18 cellular contexts compared by ENCODE assay signal in the genomic region with DNA sequence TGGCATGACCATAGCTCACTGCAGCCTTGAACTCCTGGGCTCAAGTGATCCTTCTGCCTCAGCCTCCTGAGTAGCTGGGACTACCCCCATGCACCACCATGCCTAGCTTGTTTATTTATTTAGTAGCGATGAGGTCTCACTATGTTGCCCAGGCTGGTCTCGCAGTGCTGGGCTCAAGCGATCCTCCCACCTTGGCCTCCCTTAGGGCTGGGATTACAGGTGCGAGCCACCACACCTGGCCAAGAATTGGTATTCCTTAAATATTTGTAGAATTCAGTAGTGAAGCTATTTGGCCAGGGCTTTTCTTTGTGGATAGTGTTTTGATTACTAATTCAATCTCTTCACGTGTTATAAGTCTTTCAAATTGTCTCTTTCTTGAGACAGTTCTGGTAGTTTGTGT. TPM values are rescaled to one million over a fixed set of nuclear protein-coding genes. Genes with fewer than 3 reads are reported as not detected.
DNase-seq lines count a peak whose midpoint lies in the region; ATAC-seq and TF ChIP-seq lines count a peak whose summit lies in the region.
"Had no signal": no experiment of that assay in that cellular context is flagged by ENCODE, and none has a peak within 500 bp of the region (broad histone marks: within the 10 kb centered on the region; RNA-seq: fewer than 3 reads in every experiment).

No MANE protein-coding gene starts in this region.

- no peaks in the 10 kb centered on the region for H3K4me1 ChIP-seq in breast epithelium
- H3K4me1 ChIP-seq in Panc1 (ENCODE audit: control insufficient read depth, insufficient read depth, low read length): peaks cover 78% of the 10 kb centered on the region

- peaks cover 16% of the 10 kb centered on the region for H3K36me3 Mint-ChIP-seq in MCF 10A (ENCODE audit: insufficient read depth, unreplicated experiment)
- peaks cover 3% of the 10 kb centered on the region for H3K36me3 Mint-ChIP-seq in effector memory CD8-positive, alpha-beta T cell (ENCODE audit: insufficient read depth)
- peaks cover 6% of the 10 kb centered on the region for H3K36me3 Mint-ChIP-seq in stimulated activated memory B cell treated with anti-CD40 and anti-IgM and Interleukin-4, amounts not matched to agents 10 μg/mL and 1 μg/mL and 100 μg/mL, for 72 hours

- BruUV-seq in MCF 10A (replicated peaks; lab: Mats Ljungman, UMichigan) (no TSS peak), Panc1 (replicated peaks; lab: Mats Ljungman, UMichigan) (no TSS peak)

- no peaks in the 10 kb centered on the region for H3K27me3 Mint-ChIP-seq in MCF 10A (ENCODE audit: insufficient read depth, unreplicated experiment)
- no peaks in the 10 kb centered on the region for H3K27me3 Mint-ChIP-seq in effector memory CD8-positive, alpha-beta T cell
- H3K27me3 Mint-ChIP-seq in stimulated activated memory B cell treated with anti-CD40 and anti-IgM and Interleukin-4, amounts not matched to agents 10 μg/mL and 1 μg/mL and 100 μg/mL, for 72 hours: no peaks in the 10 kb centered on the region

- H3K9me3 ChIP-seq in breast epithelium (no peaks in the 10 kb centered on the region), Panc1 (ENCODE audit: control insufficient read depth, insufficient read depth, low read depth, low read length) (no peaks in the 10 kb centered on the region)
- H3K9me3 ChIP-seq: BLaER1, Caco-2 had no signal

- no peak overlapping the region for H3K27ac ChIP-seq in breast epithelium
- peak overlapping the region; percentile 57; the same call in 1 of the 2 replicates for H3K27ac ChIP-seq in Panc1 (ENCODE audit: low read length)
- H3K27ac ChIP-seq: BLaER1 had no signal

- intact Hi-C loops in MCF 10A (cut with micrococcal nuclease) (loop anchor here (5.0 kb wide), 1 partner anchor 90 kb away; a partner anchor contains a TSS), breast epithelium (cut with DNase I; ENCODE audit: low total_unique reads) (no loop called here), Panc1 (cut with micrococcal nuclease; ENCODE audit: unreplicated experiment) (no loop called here)

- TF ChIP-seq POLR2A in breast epithelium (IDR thresholded peaks at IDR 0.05): no peak

- TF ChIP-seq CTCF in MCF 10A (IDR thresholded peaks at IDR 0.05; ENCODE audit: unreplicated experiment): no peak
- TF ChIP-seq CTCF in breast epithelium (IDR thresholded peaks at IDR 0.05): no peak
- TF ChIP-seq CTCF in Panc1 (IDR thresholded peaks at IDR 0.05): no peak

- in situ Hi-C loops in Panc1 (cut with HindIII; ENCODE audit: low pct_unique_long_range_greater_than_20kb, low sequenced_read_pairs): no loop called here

- CTCF ChIA-PET in MCF 10A (lab: Yijun Ruan, JAX): interaction anchor here (1.0 to 7.0 kb wide), 3 partner anchors 16 to 138 kb away, joined by 3 to 83 read pairs (median 3); a partner anchor contains a TSS
- CTCF ChIA-PET in Panc1 (lab: Charles Lee): no interaction called here

- peaks cover 52% of the 10 kb centered on the region for H3K4me1 Mint-ChIP-seq in MCF 10A (ENCODE audit: insufficient read depth, unreplicated experiment)
- H3K4me1 Mint-ChIP-seq in effector memory CD8-positive, alpha-beta T cell (ENCODE audit: low read depth in 2 of 2): peaks cover 44 to 47% of the 10 kb centered on the region in 2 donors
- H3K4me1 Mint-ChIP-seq in stimulated activated memory B cell treated with anti-CD40 and anti-IgM and Interleukin-4, amounts not matched to agents 10 μg/mL and 1 μg/mL and 100 μg/mL, for 72 hours: peaks cover 85% of the 10 kb centered on the region

- ATAC-seq in Panc1 (no peak), GM18868 (IDR thresholded peaks at IDR 0.05; ENCODE audit: unreplicated experiment) (no peak)
- no peak for ATAC-seq in effector memory CD8-positive, alpha-beta T cell (replicated peaks)
- ATAC-seq in stimulated activated memory B cell treated with anti-CD40 and anti-IgM and Interleukin-4, amounts not matched to agents 10 μg/mL and 1 μg/mL and 100 μg/mL, for 72 hours: no peak
- ATAC-seq: HCT116 had no signal

- no peaks in the 10 kb centered on the region for H3K9me3 Mint-ChIP-seq in MCF 10A (ENCODE audit: unreplicated experiment)
- no peaks in the 10 kb centered on the region for H3K9me3 Mint-ChIP-seq in effector memory CD8-positive, alpha-beta T cell
- H3K9me3 Mint-ChIP-seq in stimulated activated memory B cell treated with anti-CD40 and anti-IgM and Interleukin-4, amounts not matched to agents 10 μg/mL and 1 μg/mL and 100 μg/mL, for 72 hours: no peaks in the 10 kb centered on the region

- no peaks in the 10 kb centered on the region for H3K36me3 ChIP-seq in breast epithelium
- no peaks in the 10 kb centered on the region for H3K36me3 ChIP-seq in Panc1 (ENCODE audit: control insufficient read depth, insufficient read depth, low read length)

- H3K27me3 ChIP-seq in breast epithelium: no peaks in the 10 kb centered on the region
- H3K27me3 ChIP-seq in Panc1 (ENCODE audit: control insufficient read depth, insufficient read depth, low read length): no peaks in the 10 kb centered on the region
- H3K27me3 ChIP-seq: BLaER1 had no signal

- H3K27ac Mint-ChIP-seq in MCF 10A (ENCODE audit: low read depth, unreplicated experiment): peak overlapping the region; percentile 87
- H3K27ac Mint-ChIP-seq in effector memory CD8-positive, alpha-beta T cell: peak overlapping the region; percentile 29 to 82
- peak overlapping the region; percentile 31 for H3K27ac Mint-ChIP-seq in stimulated activated memory B cell treated with anti-CD40 and anti-IgM and Interleukin-4, amounts not matched to agents 10 μg/mL and 1 μg/mL and 100 μg/mL, for 72 hours

- DNase-seq in MCF 10A (ENCODE audit: unreplicated experiment) (no peak), breast epithelium (ENCODE audit: low spot score in 2 of 2) (no peak), Panc1 (ENCODE audit: low read depth, low spot score) (no peak), NCI-H82 treated with DMSO at 0.1 percent for 48 hours (lab: John Stamatoyannopoulos, UW; ENCODE audit: unreplicated experiment) (no peak), mesenteric fat pad (ENCODE audit: low spot score) (no peak)
- no peak for DNase-seq in effector memory CD8-positive, alpha-beta T cell
- DNase-seq: Caco-2; GDM1; GOT3; NCI-H1105 treated with DMSO at 0.1 percent for 48 hours; NCI-H1694; NK-92 treated with Interleukin-12 subunit alpha and Interleukin-12 subunit beta, amount 100 ng/mL, for 24 hours; SIG-M5 had no signal

- no peak overlapping the region for H3K4me3 Mint-ChIP-seq in MCF 10A (ENCODE audit: unreplicated experiment)
- H3K4me3 Mint-ChIP-seq in effector memory CD8-positive, alpha-beta T cell: no peak overlapping the region
- no peak overlapping the region for H3K4me3 Mint-ChIP-seq in stimulated activated memory B cell treated with anti-CD40 and anti-IgM and Interleukin-4, amounts not matched to agents 10 μg/mL and 1 μg/mL and 100 μg/mL, for 72 hours

- POLR2A ChIA-PET in MCF 10A (lab: Yijun Ruan, JAX) (interaction anchor here (0.6 to 6.8 kb wide), 6 partner anchors 9 to 276 kb away, joined by 3 to 80 read pairs (median 8); no protein-coding TSS in a partner anchor), Panc1 (lab: Charles Lee) (interaction anchor here (0.6 kb wide), 1 partner anchor 11 kb away, joined by 3 read pairs; no protein-coding TSS in a partner anchor)

- H3K4me3 ChIP-seq in breast epithelium (no peak overlapping the region), Panc1 (ENCODE audit: low read depth in 2 of 2, low read length in 2 of 2) (no peak overlapping the region)
- H3K4me3 ChIP-seq: BLaER1, K562 had no signal

RNA-seq across cellular contexts. Expression of a gene that starts 56.0 kb away (rescaled TPM):
- total RNA-seq in MCF 10A (2022): 321 and 341 TPM in 2 replicates
- total RNA-seq in breast epithelium: 10 to 100 TPM; 39.8 to 68.8 (median 60.3) TPM
- 159 TPM for total RNA-seq in Panc1 (2021; ENCODE audit: unreplicated experiment)
- polyA plus RNA-seq in Panc1 (2012; ENCODE audit: insufficient read length): 135 TPM
- 32.8 TPM for total RNA-seq in mesenteric fat pad

Comparison
In these comparisons a context has a peak if more than half of its experiments do, and no peak if none do; other contexts are left out.
1. H3K27ac Mint-ChIP-seq: peak in every context shown above with its lines; median percentile 87 in MCF 10A; 56 in effector memory CD8-positive, alpha-beta T cell; 31 in stimulated activated memory B cell treated with anti-CD40 and anti-IgM and Interleukin-4, amounts not matched to agents 10 μg/mL and 1 μg/mL and 100 μg/mL, for 72 hours.